In the genomic region with DNA sequence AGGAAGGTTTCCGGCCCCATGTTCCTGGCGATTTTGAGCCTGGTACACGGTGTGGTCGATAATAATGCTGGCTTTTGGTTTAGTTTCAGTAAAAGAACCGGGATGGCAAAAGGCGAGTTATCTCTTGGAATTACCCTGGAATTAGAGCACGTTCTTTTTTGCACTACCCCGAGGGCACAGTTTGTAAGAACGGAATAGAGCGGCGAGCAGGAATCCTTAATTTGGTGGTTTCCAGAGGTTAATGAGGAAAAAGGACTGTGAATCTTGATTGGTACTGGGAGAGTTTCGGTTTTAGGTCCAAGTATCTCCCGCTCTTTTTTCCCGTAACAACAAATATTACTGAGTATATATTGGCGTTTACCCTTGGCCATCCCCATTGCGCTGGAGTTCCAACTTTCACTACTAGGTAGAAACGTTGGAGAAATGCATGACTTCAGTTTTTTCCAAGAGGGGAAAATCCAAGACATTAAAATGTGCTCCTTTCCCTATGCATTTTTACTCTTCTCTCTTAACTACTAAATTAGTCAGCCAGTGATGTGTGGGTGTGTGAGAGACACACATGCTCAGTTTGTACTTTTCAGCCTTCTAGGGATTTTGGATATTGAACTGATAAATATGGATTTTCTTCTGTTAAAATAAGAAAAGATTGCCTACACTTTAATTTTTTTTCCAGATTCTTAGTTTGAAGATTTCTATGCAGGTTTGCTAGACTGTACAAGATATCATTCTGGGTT, we compare ENCODE assay signal across 8 cellular contexts.
DNase-seq lines count a peak whose midpoint lies in the region; ATAC-seq and TF ChIP-seq lines count a peak whose summit lies in the region.

No MANE protein-coding gene starts in this region.

- ATAC-seq in heart left ventricle (peak in 1 of 4 donors; percentile 25), GM19324 (IDR thresholded peaks at IDR 0.05; ENCODE audit: low FRiP score, unreplicated experiment) (no peak)

- peak overlapping the region; percentile 68 for H3K4me3 ChIP-seq in HFF-Myc (replicated peaks; ENCODE audit: low read depth, low read length)
- H3K4me3 ChIP-seq in heart left ventricle, result peak overlapping the region; percentile 66 to 96 (median 84)

- CTCF ChIA-PET in activated CD4-positive, alpha-beta memory T cell treated with anti-CD3 and anti-CD28 coated beads for 36 hours (lab: Charles Lee), result interaction anchor here (1.5 kb wide), 1 partner anchor 51 kb away, joined by 4 read pairs; no protein-coding TSS in a partner anchor

- H3K36me3 Mint-ChIP-seq in activated CD4-positive, alpha-beta memory T cell treated with anti-CD3 and anti-CD28 coated beads for 36 hours, result peaks cover 4% of the 10 kb centered on the region

- in situ Hi-C loops in KBM-7 (cut with MboI; ENCODE audit: low pct_unique_long_range_greater_than_20kb, low sequenced_read_pairs), result no loop called here

- H3K27me3 Mint-ChIP-seq in activated CD4-positive, alpha-beta memory T cell treated with anti-CD3 and anti-CD28 coated beads for 36 hours, result no peaks in the 10 kb centered on the region

- H3K27ac Mint-ChIP-seq in activated CD4-positive, alpha-beta memory T cell treated with anti-CD3 and anti-CD28 coated beads for 36 hours, result peak overlapping the region; percentile 100

- no peak for TF ChIP-seq CTCF in HFF-Myc (IDR thresholded peaks at IDR 0.05; ENCODE audit: low read depth, low read length, missing control alignments)
- TF ChIP-seq CTCF in heart left ventricle (IDR thresholded peaks at IDR 0.05), result no peak

- H3K27ac ChIP-seq in heart left ventricle, result peak overlapping the region; percentile 89 to 99 (median 96)

- H3K9me3 ChIP-seq in heart left ventricle, result no peaks in the 10 kb centered on the region

- DNase-seq in Ammon's horn (ENCODE audit: low spot score) (peak; percentile 40), HFF-Myc (ENCODE audit: extremely low read depth, low read depth) (no peak), heart left ventricle (no peak), putamen (ENCODE audit: low spot score) (peak; percentile 45), NCI-H446 treated with DMSO at 0.1 percent for 48 hours (lab: John Stamatoyannopoulos, UW) (no peak), KBM-7 (no peak)
- DNase-seq in activated CD4-positive, alpha-beta memory T cell treated with anti-CD3 and anti-CD28 coated beads for 36 hours, result no peak

- intact Hi-C loops in activated CD4-positive, alpha-beta memory T cell treated with anti-CD3 and anti-CD28 coated beads for 36 hours (cut with micrococcal nuclease), result loop anchor here (1.0 to 10.0 kb wide), 6 partner anchors 65 to 969 kb away; a partner anchor contains a TSS
- intact Hi-C loops in heart left ventricle (cut with DNase I), result loop anchor here in 4 of 10 donors (1.0 to 5.0 kb wide), 4 partner anchors 44 to 69 kb away; a partner anchor contains a TSS

- POLR2A ChIA-PET in activated CD4-positive, alpha-beta memory T cell treated with anti-CD3 and anti-CD28 coated beads for 36 hours (lab: Charles Lee), result no interaction called here

- H3K36me3 ChIP-seq in heart left ventricle, result no peaks in the 10 kb centered on the region

- peak overlapping the region; percentile 97 for H3K4me3 Mint-ChIP-seq in activated CD4-positive, alpha-beta memory T cell treated with anti-CD3 and anti-CD28 coated beads for 36 hours

- no peaks in the 10 kb centered on the region for H3K27me3 ChIP-seq in heart left ventricle

- TF ChIP-seq POLR2A in heart left ventricle (IDR thresholded peaks at IDR 0.05), result no peak

- peaks cover 0 to 16% (median 4%) of the 10 kb centered on the region in 12 donors for H3K4me1 ChIP-seq in heart left ventricle

- no peaks in the 10 kb centered on the region for H3K9me3 Mint-ChIP-seq in activated CD4-positive, alpha-beta memory T cell treated with anti-CD3 and anti-CD28 coated beads for 36 hours

- H3K4me1 Mint-ChIP-seq in activated CD4-positive, alpha-beta memory T cell treated with anti-CD3 and anti-CD28 coated beads for 36 hours (ENCODE audit: low read depth), result peaks cover 8% of the 10 kb centered on the region

- 5 to 12% (median 5%) methylated on average over 17 of the region's 17 CpGs for WGBS in heart left ventricle, 4 donors

Comparison
In these comparisons a context has a peak if more than half of its experiments do, and no peak if none do; other contexts are left out.
1. DNase-seq: peak in Ammon's horn (single experiment) and putamen (single experiment); none in HFF-Myc (single experiment), activated CD4-positive, alpha-beta memory T cell treated with anti-CD3 and anti-CD28 coated beads for 36 hours (single experiment), heart left ventricle (0 of 5), NCI-H446 treated with DMSO at 0.1 percent for 48 hours (single experiment) and KBM-7 (single experiment).